ENCODE assay signal across 23 cellular contexts in genomic region chr2:217168396-217168795, GRCh38.
"Had no signal": no experiment of that assay in that cellular context is flagged by ENCODE, and none has a peak within 500 bp of the region (broad histone marks: within the 10 kb centered on the region; RNA-seq: fewer than 3 reads in every experiment).

No MANE protein-coding gene starts in this region.

- DNase-seq: activated CD4-positive, alpha-beta memory T cell treated with anti-CD3 and anti-CD28 coated beads for 36 hours; activated CD4-positive, alpha-beta T cell treated with anti-CD3 and anti-CD28 coated beads, Interleukin-2, amount 10 ng/mL, durations not matched to agents 24 days and 14 days; activated CD8-positive, alpha-beta memory T cell treated with anti-CD3 and anti-CD28 coated beads, Interleukin-2, amount 50 U/mL, for 4 hours; activated effector memory CD4-positive, alpha-beta T cell treated with anti-CD3 and anti-CD28 coated beads, Interleukin-2, amount 50 U/mL, for 16 hours; activated naive CD4-positive, alpha-beta T cell treated with anti-CD3 and anti-CD28 coated beads for 36 hours; activated naive CD8-positive, alpha-beta T cell treated with anti-CD3 and anti-CD28 coated beads for 36 hours; activated T-cell treated with anti-CD3 and anti-CD28 coated beads, Interleukin-2, amount 50 U/mL, for 1 hour; brain microvascular endothelial cell; glutamatergic neuron; left cardiac atrium; left ventricle myocardium superior; nephron progenitor cell; ovary; right lobe of liver; stimulated activated CD4-positive, alpha-beta T cell treated with anti-CD3 and anti-CD28 coated beads, Interleukin-12 subunit alpha, Interleukin-12 subunit beta, amount 100 ng/mL, for 4 hours; stimulated activated CD4-positive, alpha-beta T cell treated with anti-CD3 and anti-CD28 coated beads, Interleukin-4, amount 100 ng/mL, for 1 hour; stimulated activated naive CD8-positive, alpha-beta T cell treated with anti-CD3 and anti-CD28 coated beads, Interleukin-15, Interleukin-2, amounts not matched to agents 100 U/mL and 50 U/mL, for 24 hours; T-helper 9 cell; WERI-Rb-1 had no signal

- H3K27ac ChIP-seq: ascending aorta, brain microvascular endothelial cell, ovary, right lobe of liver, thoracic aorta, vagina, WERI-Rb-1 had no signal

- H3K36me3 ChIP-seq: ascending aorta, brain microvascular endothelial cell, ovary, right lobe of liver, thoracic aorta, vagina, WERI-Rb-1 had no signal

- H3K4me1 ChIP-seq: right lobe of liver, vagina had no signal

- H3K27me3 ChIP-seq: ascending aorta, brain microvascular endothelial cell, ovary, right lobe of liver, vagina had no signal

- H3K9me3 ChIP-seq: ascending aorta, ovary, right lobe of liver, thoracic aorta, vagina had no signal

- H3K4me3 ChIP-seq: ascending aorta, ovary, right lobe of liver, thoracic aorta, vagina had no signal

- ATAC-seq: activated CD4-positive, CD25-positive, alpha-beta regulatory T cell treated with anti-CD3 and anti-CD28 coated beads, Interleukin-2, amount 50 U/mL, for 24 hours; left cardiac atrium; left ventricle myocardium superior; right lobe of liver; stimulated activated naive CD8-positive, alpha-beta T cell treated with anti-CD3 and anti-CD28 coated beads, Interleukin-15, Interleukin-2, amounts not matched to agents 100 U/mL and 50 U/mL, for 24 hours had no signal
